9 cellular contexts compared by ENCODE assay signal in genomic region chr1:207750901-207751300, GRCh38. TPM values are rescaled to one million over a fixed set of nuclear protein-coding genes. Genes with fewer than 3 reads are reported as not detected.
DNase-seq lines count a peak whose midpoint lies in the region; ATAC-seq and TF ChIP-seq lines count a peak whose summit lies in the region.
"Had no signal": no experiment of that assay in that cellular context is flagged by ENCODE, and none has a peak within 500 bp of the region (broad histone marks: within the 10 kb centered on the region; RNA-seq: fewer than 3 reads in every experiment).

No MANE protein-coding gene starts in this region.

- H3K4me3 Mint-ChIP-seq in activated naive CD4-positive, alpha-beta T cell treated with anti-CD3 and anti-CD28 coated beads, Interleukin-2, amount 50 U/mL, for 24 hours = peak overlapping the region; percentile 99
- H3K4me3 Mint-ChIP-seq in type B pancreatic cell = peak overlapping the region; percentile 98

- peak overlapping the region; percentile 94 to 95 for H3K27ac ChIP-seq in lung (ENCODE audit: low read depth in 1 of 2, low read length in 1 of 2)

- H3K27me3 ChIP-seq in adipocyte (replicated peaks; ENCODE audit: control insufficient read depth, insufficient read depth, low read length) (no peaks in the 10 kb centered on the region), lung (ENCODE audit: control insufficient read depth, insufficient read depth) (no peaks in the 10 kb centered on the region)

- ATAC-seq in lung (ENCODE audit: insufficient read depth, low FRiP score) (no peak), GM18519 (IDR thresholded peaks at IDR 0.05; ENCODE audit: low FRiP score, unreplicated experiment) (no peak), esophagus mucosa (no peak)

- H3K9me3 Mint-ChIP-seq in activated naive CD4-positive, alpha-beta T cell treated with anti-CD3 and anti-CD28 coated beads, Interleukin-2, amount 50 U/mL, for 24 hours = no peaks in the 10 kb centered on the region
- no peaks in the 10 kb centered on the region for H3K9me3 Mint-ChIP-seq in type B pancreatic cell

- no peaks in the 10 kb centered on the region for H3K27me3 Mint-ChIP-seq in activated naive CD4-positive, alpha-beta T cell treated with anti-CD3 and anti-CD28 coated beads, Interleukin-2, amount 50 U/mL, for 24 hours
- H3K27me3 Mint-ChIP-seq in type B pancreatic cell = no peaks in the 10 kb centered on the region

- DNase-seq in activated naive CD4-positive, alpha-beta T cell treated with anti-CD3 and anti-CD28 coated beads, Interleukin-2, amount 50 U/mL, for 16 hours = no peak
- DNase-seq in adipocyte (ENCODE audit: low read depth) (no peak), lung (ENCODE audit: low spot score) (no peak), type B pancreatic cell (ENCODE audit: extremely low spot score, unreplicated experiment) (no peak), NCI-H2196 (lab: John Stamatoyannopoulos, UW; ENCODE audit: unreplicated experiment) (no peak)
- DNase-seq: NCI-H1092 treated with DMSO at 0.1 percent for 48 hours had no signal

- H3K4me1 ChIP-seq in adipocyte (ENCODE audit: control insufficient read depth, insufficient read depth, low read length) (peaks cover 53% of the 10 kb centered on the region), lung (ENCODE audit: control insufficient read depth in 2 of 2, insufficient read depth in 2 of 2, low read length in 2 of 2) (peaks cover 5 to 19% of the 10 kb centered on the region in 2 donors)

- H3K36me3 Mint-ChIP-seq in activated naive CD4-positive, alpha-beta T cell treated with anti-CD3 and anti-CD28 coated beads, Interleukin-2, amount 50 U/mL, for 24 hours = peaks cover 1% of the 10 kb centered on the region
- H3K36me3 Mint-ChIP-seq in type B pancreatic cell = peaks cover 3% of the 10 kb centered on the region

- H3K4me1 Mint-ChIP-seq in activated naive CD4-positive, alpha-beta T cell treated with anti-CD3 and anti-CD28 coated beads, Interleukin-2, amount 50 U/mL, for 24 hours = peaks cover 63% of the 10 kb centered on the region
- H3K4me1 Mint-ChIP-seq in type B pancreatic cell (ENCODE audit: unreplicated experiment) = peaks cover 38% of the 10 kb centered on the region

- H3K4me3 ChIP-seq in adipocyte (ENCODE audit: low read length) (peak overlapping the region; percentile 96), lung (no peak overlapping the region)

- peak overlapping the region; percentile 96 for H3K9ac ChIP-seq in adipocyte (ENCODE audit: low read length)

- H3K9me3 ChIP-seq in adipocyte (ENCODE audit: control insufficient read depth, low read length) = no peaks in the 10 kb centered on the region
- no peaks in the 10 kb centered on the region for H3K9me3 ChIP-seq in lung (ENCODE audit: control insufficient read depth in 2 of 2, insufficient read depth in 1 of 2, low read length in 1 of 2)

- peak overlapping the region; percentile 96 for H3K27ac Mint-ChIP-seq in activated naive CD4-positive, alpha-beta T cell treated with anti-CD3 and anti-CD28 coated beads, Interleukin-2, amount 50 U/mL, for 24 hours
- H3K27ac Mint-ChIP-seq in type B pancreatic cell = peak overlapping the region; percentile 98

- WGBS in lung, 2 donors = 40 to 66% methylated on average over 5 of the region's 5 CpGs

- H3K36me3 ChIP-seq in adipocyte (ENCODE audit: control insufficient read depth, insufficient read depth, low read length, severe bottlenecking) (no peaks in the 10 kb centered on the region), lung (ENCODE audit: control insufficient read depth in 2 of 2, insufficient read depth in 2 of 2, low read length in 2 of 2) (no peaks in the 10 kb centered on the region)

- TF ChIP-seq CTCF in lung (IDR thresholded peaks at IDR 0.05; ENCODE audit: control extremely low read depth, extremely low read depth) (no peak), type B pancreatic cell (conservative IDR thresholded peaks at IDR 0.05) (no peak)

RNA-seq across cellular contexts. Expression of gene CD46, which starts 1.0 kb away (rescaled TPM):
- total RNA-seq in lung (100 to 1,000 TPM; 267 to 420 TPM), type B pancreatic cell (ENCODE audit: low replicate concordance) (155 and 220 TPM in 2 replicates), esophagus mucosa (136 TPM)
- 100 to 1,000 TPM; 157 to 162 TPM for polyA plus RNA-seq in lung
